1 cellular context compared by ENCODE assay signal in the genomic region with DNA sequence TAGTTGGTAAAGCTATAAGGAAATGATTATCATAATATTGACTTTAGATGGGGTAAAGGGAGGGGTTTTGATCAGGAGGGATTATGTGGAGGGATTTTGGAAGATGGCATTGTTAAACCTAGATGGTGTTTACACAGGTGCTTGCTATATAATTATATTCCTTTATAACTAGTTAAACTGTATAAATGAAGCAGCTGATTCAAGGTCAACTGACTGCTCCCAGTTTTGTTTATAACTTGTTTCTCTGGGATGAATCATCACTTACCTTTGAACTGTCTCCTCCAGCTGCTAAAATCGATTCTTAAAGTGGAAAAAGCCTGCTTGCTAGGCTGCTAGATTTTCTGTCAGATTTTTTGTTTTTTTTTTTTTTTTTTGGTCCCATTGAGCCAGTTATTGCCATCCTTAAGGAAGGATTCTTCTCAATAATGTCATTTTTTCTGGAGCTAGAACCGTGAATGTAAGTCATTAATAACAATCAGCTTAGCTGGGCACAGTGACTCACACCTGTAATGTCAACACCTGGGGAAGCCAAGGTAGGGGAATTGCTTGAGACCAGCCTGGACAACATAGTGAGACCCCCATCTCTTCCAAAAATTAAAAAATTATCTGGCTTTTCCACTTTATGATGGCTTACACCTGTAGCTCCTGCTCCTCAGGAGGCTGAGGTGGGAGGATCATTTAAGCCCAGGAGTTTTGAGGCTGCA.
TF ChIP-seq lines count a peak whose summit lies in the region.

No MANE protein-coding gene starts in this region.

TF ChIP-seq in HEK293, 187 proteins besides CTCF, POLR2A, EP300 and RAD21 (continued from another document):
- peak; percentile 59; the same call in 1 of the 2 replicates for TF ChIP-seq BCL6B (tag by site-specific recombination; IDR thresholded peaks at IDR 0.05)
- TF ChIP-seq ZBTB20 (tag by site-specific recombination; IDR thresholded peaks at IDR 0.05) = no peak
- TF ChIP-seq ZNF677 (tag by site-specific recombination; IDR thresholded peaks at IDR 0.05) = no peak
- TF ChIP-seq GFI1B (tag by site-specific recombination; IDR thresholded peaks at IDR 0.05) = no peak
- no peak for TF ChIP-seq ZNF626 (tag by site-specific recombination; IDR thresholded peaks at IDR 0.05)
- 0 out of 2 replicates have a peak, but pooled peaks have one; percentile 32 for TF ChIP-seq ZXDB (tag by site-specific recombination; IDR thresholded peaks at IDR 0.05)
- TF ChIP-seq ZNF433 (tag by site-specific recombination; IDR thresholded peaks at IDR 0.05; ENCODE audit: low read depth) = no peak
- TF ChIP-seq, protein P1, sequence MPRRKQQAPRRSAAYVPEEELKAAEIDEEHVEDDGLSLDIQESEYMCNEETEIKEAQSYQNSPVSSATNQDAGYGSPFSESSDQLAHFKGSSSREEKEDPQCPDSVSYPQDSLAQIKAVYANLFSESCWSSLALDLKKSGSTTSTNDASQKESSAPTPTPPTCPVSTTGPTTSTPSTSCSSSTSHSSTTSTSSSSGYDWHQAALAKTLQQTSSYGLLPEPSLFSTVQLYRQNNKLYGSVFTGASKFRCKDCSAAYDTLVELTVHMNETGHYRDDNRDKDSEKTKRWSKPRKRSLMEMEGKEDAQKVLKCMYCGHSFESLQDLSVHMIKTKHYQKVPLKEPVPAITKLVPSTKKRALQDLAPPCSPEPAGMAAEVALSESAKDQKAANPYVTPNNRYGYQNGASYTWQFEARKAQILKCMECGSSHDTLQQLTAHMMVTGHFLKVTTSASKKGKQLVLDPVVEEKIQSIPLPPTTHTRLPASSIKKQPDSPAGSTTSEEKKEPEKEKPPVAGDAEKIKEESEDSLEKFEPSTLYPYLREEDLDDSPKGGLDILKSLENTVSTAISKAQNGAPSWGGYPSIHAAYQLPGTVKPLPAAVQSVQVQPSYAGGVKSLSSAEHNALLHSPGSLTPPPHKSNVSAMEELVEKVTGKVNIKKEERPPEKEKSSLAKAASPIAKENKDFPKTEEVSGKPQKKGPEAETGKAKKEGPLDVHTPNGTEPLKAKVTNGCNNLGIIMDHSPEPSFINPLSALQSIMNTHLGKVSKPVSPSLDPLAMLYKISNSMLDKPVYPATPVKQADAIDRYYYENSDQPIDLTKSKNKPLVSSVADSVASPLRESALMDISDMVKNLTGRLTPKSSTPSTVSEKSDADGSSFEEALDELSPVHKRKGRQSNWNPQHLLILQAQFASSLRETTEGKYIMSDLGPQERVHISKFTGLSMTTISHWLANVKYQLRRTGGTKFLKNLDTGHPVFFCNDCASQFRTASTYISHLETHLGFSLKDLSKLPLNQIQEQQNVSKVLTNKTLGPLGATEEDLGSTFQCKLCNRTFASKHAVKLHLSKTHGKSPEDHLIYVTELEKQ (tag by site-specific recombination; IDR thresholded peaks at IDR 0.05; ENCODE audit: borderline replicate concordance) = no peak
- TF ChIP-seq ZSCAN23 (tag by site-specific recombination; IDR thresholded peaks at IDR 0.05) = 0 out of 2 replicates have a peak, but pooled peaks have one; percentile 27
- TF ChIP-seq ZNF785 (tag by site-specific recombination; IDR thresholded peaks at IDR 0.05) = no peak
- no peak for TF ChIP-seq ZNF350 (tag by site-specific recombination; IDR thresholded peaks at IDR 0.05)
- TF ChIP-seq ZSCAN18 (tag by site-specific recombination; IDR thresholded peaks at IDR 0.05) = no peak
- no peak for TF ChIP-seq OVOL3 (tag by site-specific recombination; IDR thresholded peaks at IDR 0.05)
- no peak for TF ChIP-seq ZNF26 (tag by site-specific recombination; IDR thresholded peaks at IDR 0.05)
- no peak for TF ChIP-seq ZNF548 (tag by site-specific recombination; IDR thresholded peaks at IDR 0.05)
- TF ChIP-seq ZNF366 (tag by site-specific recombination; conservative IDR thresholded peaks at IDR 0.05) = peak; percentile 58; the same call in 1 of the 2 replicates
- TF ChIP-seq ZNF174 (tag by site-specific recombination; IDR thresholded peaks at IDR 0.05) = no peak
- no peak for TF ChIP-seq ZBTB1 (tag by site-specific recombination; IDR thresholded peaks at IDR 0.05)
- TF ChIP-seq ZNF335 (tag by site-specific recombination; conservative IDR thresholded peaks at IDR 0.05) = 0 out of 2 replicates have a peak, but pooled peaks have one; percentile 5
- TF ChIP-seq, protein P2, sequence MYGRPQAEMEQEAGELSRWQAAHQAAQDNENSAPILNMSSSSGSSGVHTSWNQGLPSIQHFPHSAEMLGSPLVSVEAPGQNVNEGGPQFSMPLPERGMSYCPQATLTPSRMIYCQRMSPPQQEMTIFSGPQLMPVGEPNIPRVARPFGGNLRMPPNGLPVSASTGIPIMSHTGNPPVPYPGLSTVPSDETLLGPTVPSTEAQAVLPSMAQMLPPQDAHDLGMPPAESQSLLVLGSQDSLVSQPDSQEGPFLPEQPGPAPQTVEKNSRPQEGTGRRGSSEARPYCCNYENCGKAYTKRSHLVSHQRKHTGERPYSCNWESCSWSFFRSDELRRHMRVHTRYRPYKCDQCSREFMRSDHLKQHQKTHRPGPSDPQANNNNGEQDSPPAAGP (tag by site-specific recombination; IDR thresholded peaks at IDR 0.05) = no peak
- no peak for TF ChIP-seq HOXC10 (CRISPR knock-in tag; IDR thresholded peaks at IDR 0.05)
- TF ChIP-seq ZNF155 (tag by site-specific recombination; IDR thresholded peaks at IDR 0.05) = no peak
- no peak for TF ChIP-seq ZNF747 (tag by site-specific recombination; IDR thresholded peaks at IDR 0.05)
- TF ChIP-seq ZNF121 (tag by site-specific recombination; IDR thresholded peaks at IDR 0.05) = peak; percentile 19; the same call in 1 of the 2 replicates
- TF ChIP-seq ZNF148 (tag by site-specific recombination; IDR thresholded peaks at IDR 0.05; ENCODE audit: borderline replicate concordance) = no peak
- TF ChIP-seq ZNF571 (tag by site-specific recombination; IDR thresholded peaks at IDR 0.05) = no peak
- TF ChIP-seq KLF1 (tag by site-specific recombination; IDR thresholded peaks at IDR 0.05) = no peak
- TF ChIP-seq ZNF473 (tag by site-specific recombination; IDR thresholded peaks at IDR 0.05) = no peak
- TF ChIP-seq YY1 (tag by site-specific recombination; IDR thresholded peaks at IDR 0.05) = no peak
- no peak for TF ChIP-seq SCRT1 (tag by site-specific recombination; IDR thresholded peaks at IDR 0.05; ENCODE audit: borderline replicate concordance)
- 0 out of 2 replicates have a peak, but pooled peaks have one; percentile 19 for TF ChIP-seq ZNF843 (tag by site-specific recombination; IDR thresholded peaks at IDR 0.05)
- no peak for TF ChIP-seq ZNF621 (tag by site-specific recombination; IDR thresholded peaks at IDR 0.05)
- TF ChIP-seq MYNN (tag by site-specific recombination; IDR thresholded peaks at IDR 0.05; ENCODE audit: borderline replicate concordance) = no peak
- TF ChIP-seq BCL11A (tag by site-specific recombination; IDR thresholded peaks at IDR 0.05; ENCODE audit: low read depth) = 0 out of 2 replicates have a peak, but pooled peaks have one; percentile 61
